In the genomic region with DNA sequence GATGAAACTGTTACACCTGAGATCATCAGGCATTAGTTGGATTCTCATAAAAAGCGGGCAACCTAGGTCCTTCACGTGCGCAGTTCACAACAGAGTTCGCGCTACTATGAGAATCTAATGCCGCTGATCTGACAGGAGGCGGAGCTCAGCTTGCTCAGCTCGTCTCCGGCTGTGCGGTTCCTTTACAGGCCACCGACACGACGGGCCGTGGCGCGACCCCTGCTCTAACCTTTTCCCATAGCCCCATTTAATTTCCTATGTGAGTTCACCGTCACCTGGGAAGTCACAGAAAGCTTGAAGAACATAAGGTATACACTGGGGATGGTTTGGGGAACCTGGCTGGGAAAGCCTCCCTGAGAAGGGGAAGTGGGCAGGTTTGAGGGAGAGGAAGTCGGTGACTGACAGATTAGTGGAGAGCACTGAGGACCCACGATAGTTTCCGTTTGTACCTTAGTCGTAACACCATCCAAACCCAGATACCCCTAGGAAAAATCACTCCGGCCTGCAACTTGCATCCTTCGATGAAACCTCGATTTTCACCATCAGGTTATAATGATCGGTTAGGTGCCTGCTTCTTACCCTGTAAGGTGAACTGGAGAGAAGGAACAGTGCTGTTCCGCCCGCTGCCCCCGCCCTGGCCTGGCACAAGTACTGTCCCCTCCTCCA, we compare ENCODE assay signal across 8 cellular contexts. TPM values are rescaled to one million over a fixed set of nuclear protein-coding genes. Genes with fewer than 3 reads are reported as not detected.
DNase-seq lines count a peak whose midpoint lies in the region; ATAC-seq and TF ChIP-seq lines count a peak whose summit lies in the region.

No MANE protein-coding gene starts in this region.

- peak overlapping the region; percentile 85 for H3K4me2 ChIP-seq in mesenchymal stem cell (ENCODE audit: low read length, poor library complexity, severe bottlenecking)

- H4K8ac ChIP-seq in mesenchymal stem cell (ENCODE audit: low read length) = peak overlapping the region; percentile 67

- no peak overlapping the region for H2BK5ac ChIP-seq in mesenchymal stem cell (ENCODE audit: low read depth, low read length, poor library complexity, severe bottlenecking)

- H2AFZ ChIP-seq in mesenchymal stem cell (ENCODE audit: low read depth, low read length) = peak overlapping the region; percentile 91

- H2BK12ac ChIP-seq in mesenchymal stem cell (ENCODE audit: low read length in 2 of 2) = peak overlapping the region in 1 of 2 experiments; percentile 47

- peaks cover 15% of the 10 kb centered on the region for H3K36me3 Mint-ChIP-seq in central memory CD8-positive, alpha-beta T cell (ENCODE audit: insufficient read depth)

- H3K27me3 ChIP-seq in WERI-Rb-1 (ENCODE audit: insufficient read depth, low read depth, severe bottlenecking) (no peaks in the 10 kb centered on the region), mesenchymal stem cell (ENCODE audit: control insufficient read depth in 1 of 2, insufficient read depth in 1 of 2, low read length in 2 of 2) (peaks cover 10 to 22% of the 10 kb centered on the region in 2 experiments)

- H3K4me3 Mint-ChIP-seq in central memory CD8-positive, alpha-beta T cell = peak overlapping the region; percentile 93

- H3K9me3 ChIP-seq in WERI-Rb-1 (ENCODE audit: severe bottlenecking) = no peaks in the 10 kb centered on the region
- no peaks in the 10 kb centered on the region for H3K9me3 ChIP-seq in mesenchymal stem cell (ENCODE audit: control insufficient read depth, low read length)

- 20% methylated on average over 27 of the region's 28 CpGs for WGBS in mesenchymal stem cell

- H3K27ac Mint-ChIP-seq in central memory CD8-positive, alpha-beta T cell (ENCODE audit: low read depth) = peak overlapping the region; percentile 90

- H3K4me3 ChIP-seq in WERI-Rb-1 (ENCODE audit: low read depth, low read length) (peak overlapping the region; percentile 49), mesenchymal stem cell (ENCODE audit: insufficient read depth in 1 of 2, low read depth in 1 of 2, low read length in 2 of 2) (peak overlapping the region; percentile 55 to 79)

- peak overlapping the region; percentile 71 to 86 for H3K4ac ChIP-seq in mesenchymal stem cell (ENCODE audit: low read depth in 1 of 2, low read length in 2 of 2)

- H3K18ac ChIP-seq in mesenchymal stem cell (ENCODE audit: low read depth in 1 of 2, low read length in 2 of 2) = peak overlapping the region; percentile 35 to 64

- no peak overlapping the region for H3K14ac ChIP-seq in mesenchymal stem cell (ENCODE audit: low read length in 2 of 2)

- no peak overlapping the region for H2BK120ac ChIP-seq in mesenchymal stem cell (ENCODE audit: low read depth, low read length)

- TF ChIP-seq CTCF in WERI-Rb-1 (IDR thresholded peaks at IDR 0.05; ENCODE audit: low read depth, low read length) = no peak

- H3K27ac ChIP-seq in WERI-Rb-1 = peak overlapping the region; percentile 85
- H3K27ac ChIP-seq in mesenchymal stem cell (ENCODE audit: low read length, poor library complexity, severe bottlenecking) = peak overlapping the region; percentile 41

- peak; percentile 29 for ATAC-seq in GM18861 (IDR thresholded peaks at IDR 0.05; ENCODE audit: unreplicated experiment)
- peak; percentile 20 for ATAC-seq in HG03439 (IDR thresholded peaks at IDR 0.05; ENCODE audit: unreplicated experiment)
- ATAC-seq in central memory CD8-positive, alpha-beta T cell (replicated peaks; ENCODE audit: extremely low read depth, poor library complexity, severe bottlenecking) = peak; percentile 45

- no peak overlapping the region for H3K23ac ChIP-seq in mesenchymal stem cell (ENCODE audit: low read length in 2 of 2)

- no peak overlapping the region for H2AK5ac ChIP-seq in mesenchymal stem cell (ENCODE audit: low read length, severe bottlenecking)

- peaks cover 39% of the 10 kb centered on the region for H3K4me1 Mint-ChIP-seq in central memory CD8-positive, alpha-beta T cell

- no peak overlapping the region for H2BK15ac ChIP-seq in mesenchymal stem cell (ENCODE audit: low read depth, poor library complexity, severe bottlenecking)

- peak overlapping the region; percentile 94 for H3K9ac ChIP-seq in mesenchymal stem cell (ENCODE audit: low read length)

- H3K9me3 Mint-ChIP-seq in central memory CD8-positive, alpha-beta T cell = no peaks in the 10 kb centered on the region

- peaks cover 12% of the 10 kb centered on the region for H3K79me1 ChIP-seq in mesenchymal stem cell (replicated peaks; ENCODE audit: low read length, poor library complexity, severe bottlenecking)

- H3K36me3 ChIP-seq in WERI-Rb-1 (peaks cover 5% of the 10 kb centered on the region), mesenchymal stem cell (ENCODE audit: control insufficient read depth in 1 of 2, insufficient read depth in 2 of 2, low read depth in 1 of 2, low read length in 2 of 2) (peaks cover 3 to 5% of the 10 kb centered on the region in 2 experiments)

- peak; percentile 66 for DNase-seq in WERI-Rb-1
- DNase-seq in central memory CD8-positive, alpha-beta T cell (ENCODE audit: low spot score in 2 of 2) = peak; percentile 33 to 39
- DNase-seq in mesenchymal stem cell = peak; percentile 26
- DNase-seq in stimulated activated naive CD4-positive, alpha-beta T cell treated with Interleukin-2 at 50 U/mL for 16 hours (lab: John Stamatoyannopoulos, UW) = peak; percentile 51
- DNase-seq in cerebellar nuclear complex (lab: John Stamatoyannopoulos, UW) = no peak
- DNase-seq in NCI-H1436 (lab: John Stamatoyannopoulos, UW) = no peak

- H3K4me1 ChIP-seq in mesenchymal stem cell (ENCODE audit: control insufficient read depth, insufficient read depth, low read depth, low read length) = peaks cover 23% of the 10 kb centered on the region

- no peaks in the 10 kb centered on the region for H3K27me3 Mint-ChIP-seq in central memory CD8-positive, alpha-beta T cell

- peak overlapping the region; percentile 20 for H4K91ac ChIP-seq in mesenchymal stem cell (ENCODE audit: low read length)

RNA-seq across cellular contexts. Expression of a gene that starts 2.8 kb away (rescaled TPM):
- polyA plus RNA-seq in mesenchymal stem cell (2013, experiment 1 of 2) = 33.4 TPM
- polyA plus RNA-seq in mesenchymal stem cell (2013, experiment 2 of 2) = 32.3 TPM

RNA-seq across cellular contexts. Expression of a gene that starts 11.9 kb away (rescaled TPM):
- 0.01 TPM for polyA plus RNA-seq in mesenchymal stem cell (2013, experiment 1 of 2)
- not detected for polyA plus RNA-seq in mesenchymal stem cell (2013, experiment 2 of 2)

RNA-seq across cellular contexts. Expression of a gene that starts 24.8 kb away (rescaled TPM):
- polyA plus RNA-seq in mesenchymal stem cell (2013, experiment 1 of 2) = 78.3 TPM
- 77.9 TPM for polyA plus RNA-seq in mesenchymal stem cell (2013, experiment 2 of 2)

RNA-seq across cellular contexts. Expression of a gene that starts 28.9 kb away (rescaled TPM):
- 447 TPM for polyA plus RNA-seq in mesenchymal stem cell (2013, experiment 1 of 2)
- 458 TPM for polyA plus RNA-seq in mesenchymal stem cell (2013, experiment 2 of 2)

RNA-seq across cellular contexts. Expression of a gene that starts 55.7 kb away (rescaled TPM):
- 29.4 TPM for polyA plus RNA-seq in mesenchymal stem cell (2013, experiment 1 of 2)
- 27.5 TPM for polyA plus RNA-seq in mesenchymal stem cell (2013, experiment 2 of 2)

Comparison
In these comparisons a context has a peak if more than half of its experiments do, and no peak if none do; other contexts are left out.
1. DNase-seq: peak in WERI-Rb-1 (single experiment), central memory CD8-positive, alpha-beta T cell (2 of 2), mesenchymal stem cell (single experiment) and stimulated activated naive CD4-positive, alpha-beta T cell treated with Interleukin-2 at 50 U/mL for 16 hours (single experiment); none in cerebellar nuclear complex (0 of 2) and NCI-H1436 (single experiment).
2. Peak in every context shown above with its lines, with median percentiles within 50 percentile points of each other: ATAC-seq.